ENCODE assay signal across 29 cellular contexts in the genomic region with DNA sequence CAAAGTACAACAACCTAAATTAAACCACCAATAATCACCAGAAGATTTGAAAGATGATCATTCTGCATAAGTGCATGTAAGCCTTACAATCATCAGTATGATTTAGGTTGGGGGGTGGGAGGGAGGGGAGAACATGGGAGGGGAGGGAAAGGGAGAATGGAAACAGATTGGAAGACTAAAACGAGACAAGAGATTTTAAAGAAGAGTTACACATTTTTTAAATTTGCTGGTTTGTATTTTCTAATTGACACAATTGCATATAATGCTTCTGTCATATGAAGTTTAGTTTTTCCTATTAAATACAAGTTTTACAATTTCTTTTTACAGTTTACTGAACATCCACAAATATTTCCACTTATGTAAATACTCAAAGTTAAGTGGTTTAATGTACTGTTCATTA.
"Had no signal": no experiment of that assay in that cellular context is flagged by ENCODE, and none has a peak within 500 bp of the region (broad histone marks: within the 10 kb centered on the region; RNA-seq: fewer than 3 reads in every experiment).

No MANE protein-coding gene starts in this region.

- H3K36me3 ChIP-seq: stomach, suprapubic skin, thoracic aorta, thyroid gland, tibial artery, tibial nerve, transverse colon, upper lobe of left lung, upper lobe of right lung, uterus, vagina had no signal

- H3K27me3 ChIP-seq: suprapubic skin, testis, thyroid gland, tibial artery, tibial nerve, transverse colon, upper lobe of left lung, upper lobe of right lung, uterus, vagina had no signal

- ATAC-seq: stimulated activated effector memory CD8-positive, alpha-beta T cell treated with anti-CD3 and anti-CD28 coated beads, Interleukin-12 subunit alpha, Interleukin-12 subunit beta, amount 100 ng/mL, for 72 hours; stimulated activated memory B cell treated with anti-CD40 and anti-IgM and Interleukin-4, amounts not matched to agents 10 μg/mL and 1 μg/mL and 100 μg/mL, for 72 hours; stimulated activated naive B cell treated with anti-CD40 and anti-IgM and Interleukin-4, amounts not matched to agents 10 μg/mL and 1 μg/mL and 100 μg/mL, for 72 hours; stimulated activated naive CD8-positive, alpha-beta T cell treated with anti-CD3 and anti-CD28 coated beads, Interleukin-15, amount 100 ng/mL, for 72 hours; stimulated activated naive CD8-positive, alpha-beta T cell treated with anti-CD3 and anti-CD28 coated beads, Interleukin-15, Interleukin-2, amounts not matched to agents 100 U/mL and 50 U/mL, for 24 hours; upper lobe of right lung had no signal

- FAIRE-seq: urothelium cell line had no signal

- H3K27ac ChIP-seq: stomach, suprapubic skin, testis, thoracic aorta, thyroid gland, tibial artery, tibial nerve, transverse colon, upper lobe of left lung, upper lobe of right lung, uterus, vagina had no signal

- H3K4me3 Mint-ChIP-seq: stimulated activated effector memory CD8-positive, alpha-beta T cell treated with anti-CD3 and anti-CD28 coated beads, Interleukin-12 subunit alpha, Interleukin-12 subunit beta, amount 100 ng/mL, for 72 hours; stimulated activated memory B cell treated with anti-CD40 and anti-IgM and Interleukin-4, amounts not matched to agents 10 μg/mL and 1 μg/mL and 100 μg/mL, for 72 hours; stimulated activated naive B cell treated with anti-CD40 and anti-IgM and Interleukin-4, amounts not matched to agents 10 μg/mL and 1 μg/mL and 100 μg/mL, for 72 hours; stimulated activated naive CD8-positive, alpha-beta T cell treated with anti-CD3 and anti-CD28 coated beads, Interleukin-15, amount 100 ng/mL, for 72 hours; stimulated activated naive CD8-positive, alpha-beta T cell treated with anti-CD3 and anti-CD28 coated beads, Interleukin-15, Interleukin-2, amounts not matched to agents 100 ng/mL and 50 ng/mL, for 24 hours; type B pancreatic cell had no signal

- H3K4me1 Mint-ChIP-seq: stimulated activated effector memory CD8-positive, alpha-beta T cell treated with anti-CD3 and anti-CD28 coated beads, Interleukin-12 subunit alpha, Interleukin-12 subunit beta, amount 100 ng/mL, for 72 hours; stimulated activated memory B cell treated with anti-CD40 and anti-IgM and Interleukin-4, amounts not matched to agents 10 μg/mL and 1 μg/mL and 100 μg/mL, for 72 hours; stimulated activated naive B cell treated with anti-CD40 and anti-IgM and Interleukin-4, amounts not matched to agents 10 μg/mL and 1 μg/mL and 100 μg/mL, for 72 hours; stimulated activated naive CD8-positive, alpha-beta T cell treated with anti-CD3 and anti-CD28 coated beads, Interleukin-15, amount 100 ng/mL, for 72 hours had no signal

- DNase-seq: stimulated activated CD4-positive, alpha-beta T cell treated with anti-CD3 and anti-CD28 coated beads, Interleukin-2, amount 100 ng/mL, for 48 hours; stimulated activated CD4-positive, alpha-beta T cell treated with anti-CD3 and anti-CD28 coated beads, Interleukin-4, amount 100 ng/mL, for 1 hour; stimulated activated CD4-positive, alpha-beta T cell treated with anti-CD3 and anti-CD28 coated beads, Interleukin-4, amount 100 ng/mL, for 24 hours; stimulated activated CD4-positive, alpha-beta T cell treated with anti-CD3 and anti-CD28 coated beads, Interleukin-4, amount 100 ng/mL, for 4 hours; stimulated activated CD8-positive, alpha-beta memory T cell treated with anti-CD3 and anti-CD28 coated beads, Interleukin-4, amount 100 ng/mL, for 48 hours; stimulated activated naive B cell treated with anti-CD40 and anti-IgM and Interleukin-4, amounts not matched to agents 10 μg/mL and 1 μg/mL and 100 μg/mL, for 72 hours; stimulated activated naive CD4-positive, alpha-beta T cell; stimulated activated naive CD4-positive, alpha-beta T cell treated with Interleukin-2 at 50 U/mL for 16 hours; stimulated activated naive CD8-positive, alpha-beta T cell treated with anti-CD3 and anti-CD28 coated beads, Interleukin-15, amount 100 ng/mL, for 72 hours; stimulated activated naive CD8-positive, alpha-beta T cell treated with anti-CD3 and anti-CD28 coated beads, Interleukin-15, Interleukin-2, amounts not matched to agents 100 U/mL and 50 U/mL, for 24 hours; stomach; substantia nigra; testis; thyroid gland; tibial artery; transverse colon; trophoblast cell; upper lobe of left lung; upper lobe of right lung; uterus had no signal

- H3K4me1 ChIP-seq: stomach, suprapubic skin, testis, thyroid gland, tibial artery, tibial nerve, transverse colon, upper lobe of left lung, upper lobe of right lung, uterus, vagina had no signal

- H3K27me3 Mint-ChIP-seq: stimulated activated memory B cell treated with anti-CD40 and anti-IgM and Interleukin-4, amounts not matched to agents 10 μg/mL and 1 μg/mL and 100 μg/mL, for 72 hours; stimulated activated naive B cell treated with anti-CD40 and anti-IgM and Interleukin-4, amounts not matched to agents 10 μg/mL and 1 μg/mL and 100 μg/mL, for 72 hours; stimulated activated naive CD8-positive, alpha-beta T cell treated with anti-CD3 and anti-CD28 coated beads, Interleukin-15, amount 100 ng/mL, for 72 hours; stimulated activated naive CD8-positive, alpha-beta T cell treated with anti-CD3 and anti-CD28 coated beads, Interleukin-15, Interleukin-2, amounts not matched to agents 100 ng/mL and 50 ng/mL, for 24 hours; type B pancreatic cell had no signal

- H3K36me3 Mint-ChIP-seq: stimulated activated effector memory CD8-positive, alpha-beta T cell treated with anti-CD3 and anti-CD28 coated beads, Interleukin-12 subunit alpha, Interleukin-12 subunit beta, amount 100 ng/mL, for 72 hours; stimulated activated memory B cell treated with anti-CD40 and anti-IgM and Interleukin-4, amounts not matched to agents 10 μg/mL and 1 μg/mL and 100 μg/mL, for 72 hours; stimulated activated naive B cell treated with anti-CD40 and anti-IgM and Interleukin-4, amounts not matched to agents 10 μg/mL and 1 μg/mL and 100 μg/mL, for 72 hours had no signal

- H3K4me3 ChIP-seq: stomach, suprapubic skin, testis, thoracic aorta, thyroid gland, tibial artery, tibial nerve, transverse colon, upper lobe of left lung, upper lobe of right lung, uterus, vagina had no signal

- H3K9me3 ChIP-seq: testis, thoracic aorta, thyroid gland, tibial artery, tibial nerve, upper lobe of left lung, upper lobe of right lung, uterus, vagina had no signal

- H3K9me3 Mint-ChIP-seq: type B pancreatic cell had no signal

- H3K27ac Mint-ChIP-seq: stimulated activated effector memory CD8-positive, alpha-beta T cell treated with anti-CD3 and anti-CD28 coated beads, Interleukin-12 subunit alpha, Interleukin-12 subunit beta, amount 100 ng/mL, for 72 hours; stimulated activated memory B cell treated with anti-CD40 and anti-IgM and Interleukin-4, amounts not matched to agents 10 μg/mL and 1 μg/mL and 100 μg/mL, for 72 hours; stimulated activated naive B cell treated with anti-CD40 and anti-IgM and Interleukin-4, amounts not matched to agents 10 μg/mL and 1 μg/mL and 100 μg/mL, for 72 hours; stimulated activated naive CD8-positive, alpha-beta T cell treated with anti-CD3 and anti-CD28 coated beads, Interleukin-15, amount 100 ng/mL, for 72 hours; stimulated activated naive CD8-positive, alpha-beta T cell treated with anti-CD3 and anti-CD28 coated beads, Interleukin-15, Interleukin-2, amounts not matched to agents 100 ng/mL and 50 ng/mL, for 24 hours; type B pancreatic cell had no signal
